1 cellular context compared by ENCODE assay signal in genomic region chr5:131209506-131210191, GRCh38.
TF ChIP-seq lines count a peak whose summit lies in the region.

No MANE protein-coding gene starts in this region.

TF ChIP-seq in GM12878, 131 proteins besides CTCF, POLR2A, EP300 and RAD21 (continues in another document):
- TF ChIP-seq CBFB (IDR thresholded peaks at IDR 0.05; ENCODE audit: low read depth) (peak; percentile 91), RCOR1 (conservative IDR thresholded peaks at IDR 0.05; ENCODE audit: low read depth, low read length) (no peak; the same call in 1 of the 2 replicates), BCL11A (IDR thresholded peaks at IDR 0.05; ENCODE audit: low read depth, low read length) (peak; percentile 90; the same call in 1 of the 2 replicates), SMAD1 (IDR thresholded peaks at IDR 0.05; ENCODE audit: low read depth, partially characterized antibody) (no peak), RELA (IDR thresholded peaks at IDR 0.05; ENCODE audit: borderline replicate concordance, partially characterized antibody) (peak; percentile 46), SPI1 (IDR thresholded peaks at IDR 0.05; ENCODE audit: borderline replicate concordance, insufficient read depth, low read depth, low read length) (peak; percentile 96), NFIC (IDR thresholded peaks at IDR 0.05; ENCODE audit: low read depth, low read length) (peak; percentile 87), BMI1 (IDR thresholded peaks at IDR 0.05; ENCODE audit: borderline replicate concordance) (peak; percentile 87), JUNB (IDR thresholded peaks at IDR 0.05) (peak; percentile 68), MYB (IDR thresholded peaks at IDR 0.05; ENCODE audit: borderline replicate concordance, low read depth, low read length) (peak; percentile 79), MEF2B (IDR thresholded peaks at IDR 0.05; ENCODE audit: partially characterized antibody, poor library complexity, severe bottlenecking) (peak; percentile 92), EZH2 (IDR thresholded peaks at IDR 0.05; ENCODE audit: borderline replicate concordance, control insufficient read depth, low read depth, low read length) (no peak), DPF2 (IDR thresholded peaks at IDR 0.05) (peak; percentile 98), FOS (IDR thresholded peaks at IDR 0.05; ENCODE audit: borderline replicate concordance, extremely low read depth, insufficient read length) (no peak), SKIL (IDR thresholded peaks at IDR 0.05; ENCODE audit: low read depth, poor library complexity, severe bottlenecking) (peak; percentile 87), ETV6 (conservative IDR thresholded peaks at IDR 0.05 in 1 of 2, IDR thresholded peaks at IDR 0.05 in 1 of 2; ENCODE audit: borderline replicate concordance in 1 of 2, low read depth in 1 of 2) (peak in 1 of 2 experiments; percentile 73; a peak in 2 of 4 replicates), EED (IDR thresholded peaks at IDR 0.05; ENCODE audit: low read depth) (peak; percentile 89), TCF3 (IDR thresholded peaks at IDR 0.05; ENCODE audit: borderline replicate concordance, insufficient read depth, low read depth, low read length) (0 out of 2 replicates have a peak, but pooled peaks have one; percentile 14), BHLHE40 (IDR thresholded peaks at IDR 0.05; ENCODE audit: borderline replicate concordance in 1 of 2, low read depth in 2 of 2, low read length in 1 of 2) (peak; percentile 96), PML (IDR thresholded peaks at IDR 0.05; ENCODE audit: low read length) (peak; percentile 65; the same call in 1 of the 2 replicates), HDAC6 (IDR thresholded peaks at IDR 0.05; ENCODE audit: unreplicated experiment) (no peak), WRNIP1 (IDR thresholded peaks at IDR 0.05; ENCODE audit: borderline replicate concordance, low read depth, low read length) (no peak; the same call in 1 of the 2 replicates), MTA2 (IDR thresholded peaks at IDR 0.05; ENCODE audit: low read depth) (peak; percentile 99), CHD4 (IDR thresholded peaks at IDR 0.05) (no peak), ATF2 (IDR thresholded peaks at IDR 0.05; ENCODE audit: low read length) (0 out of 2 replicates have a peak, but pooled peaks have one; percentile 57), ATF7 (IDR thresholded peaks at IDR 0.05; ENCODE audit: low read depth) (peak; percentile 87), TBL1XR1 (IDR thresholded peaks at IDR 0.05; ENCODE audit: low read depth, low read length) (peak; percentile 61; the same call in 1 of the 2 replicates), TAF1 (IDR thresholded peaks at IDR 0.05; ENCODE audit: borderline replicate concordance, low read depth, low read length) (peak; percentile 24; the same call in 1 of the 2 replicates), CREB1 (IDR thresholded peaks at IDR 0.05; ENCODE audit: low read depth) (0 out of 2 replicates have a peak, but pooled peaks have one; percentile 11), ZZZ3 (IDR thresholded peaks at IDR 0.05; ENCODE audit: control insufficient read depth, insufficient read length, low read depth) (no peak), TCF12 (IDR thresholded peaks at IDR 0.05; ENCODE audit: low read depth, low read length) (peak; percentile 84), LARP7 (IDR thresholded peaks at IDR 0.05) (peak; percentile 69; the same call in 1 of the 2 replicates), MEF2A (IDR thresholded peaks at IDR 0.05; ENCODE audit: insufficient read depth, low read depth, low read length) (peak; percentile 54; the same call in 1 of the 2 replicates), BCL3 (IDR thresholded peaks at IDR 0.05; ENCODE audit: borderline replicate concordance, insufficient read depth, low read depth, low read length, poor library complexity, severe bottlenecking) (peak; percentile 83), SUZ12 (IDR thresholded peaks at IDR 0.05; ENCODE audit: unreplicated experiment) (no peak), RAD51 (IDR thresholded peaks at IDR 0.05) (peak; percentile 45; the same call in 1 of the 2 replicates), SP1 (IDR thresholded peaks at IDR 0.05; ENCODE audit: low read depth, low read length) (no peak), MYC (IDR thresholded peaks at IDR 0.05; ENCODE audit: insufficient read depth, insufficient read length, insufficient replicate concordance, low read length, severe bottlenecking) (no peak), IKZF2 (IDR thresholded peaks at IDR 0.05) (peak; percentile 97), SREBF1 (IDR thresholded peaks at IDR 0.05; ENCODE audit: low read length) (no peak), YY1 (IDR thresholded peaks at IDR 0.05; ENCODE audit: low read depth, low read length) (no peak), TCF7 (IDR thresholded peaks at IDR 0.05; ENCODE audit: borderline replicate concordance) (peak; percentile 76; the same call in 1 of the 2 replicates), MXI1 (IDR thresholded peaks at IDR 0.05; ENCODE audit: low read depth, low read length) (peak; percentile 70; the same call in 1 of the 2 replicates)
- TF ChIP-seq, protein P1, sequence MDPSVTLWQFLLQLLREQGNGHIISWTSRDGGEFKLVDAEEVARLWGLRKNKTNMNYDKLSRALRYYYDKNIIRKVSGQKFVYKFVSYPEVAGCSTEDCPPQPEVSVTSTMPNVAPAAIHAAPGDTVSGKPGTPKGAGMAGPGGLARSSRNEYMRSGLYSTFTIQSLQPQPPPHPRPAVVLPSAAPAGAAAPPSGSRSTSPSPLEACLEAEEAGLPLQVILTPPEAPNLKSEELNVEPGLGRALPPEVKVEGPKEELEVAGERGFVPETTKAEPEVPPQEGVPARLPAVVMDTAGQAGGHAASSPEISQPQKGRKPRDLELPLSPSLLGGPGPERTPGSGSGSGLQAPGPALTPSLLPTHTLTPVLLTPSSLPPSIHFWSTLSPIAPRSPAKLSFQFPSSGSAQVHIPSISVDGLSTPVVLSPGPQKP (IDR thresholded peaks at IDR 0.05; ENCODE audit: low read depth, low read length), result 0 out of 2 replicates have a peak, but pooled peaks have one; percentile 44
- TF ChIP-seq, protein P2, sequence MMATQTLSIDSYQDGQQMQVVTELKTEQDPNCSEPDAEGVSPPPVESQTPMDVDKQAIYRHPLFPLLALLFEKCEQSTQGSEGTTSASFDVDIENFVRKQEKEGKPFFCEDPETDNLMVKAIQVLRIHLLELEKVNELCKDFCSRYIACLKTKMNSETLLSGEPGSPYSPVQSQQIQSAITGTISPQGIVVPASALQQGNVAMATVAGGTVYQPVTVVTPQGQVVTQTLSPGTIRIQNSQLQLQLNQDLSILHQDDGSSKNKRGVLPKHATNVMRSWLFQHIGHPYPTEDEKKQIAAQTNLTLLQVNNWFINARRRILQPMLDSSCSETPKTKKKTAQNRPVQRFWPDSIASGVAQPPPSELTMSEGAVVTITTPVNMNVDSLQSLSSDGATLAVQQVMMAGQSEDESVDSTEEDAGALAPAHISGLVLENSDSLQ (IDR thresholded peaks at IDR 0.05), result peak; percentile 89
- TF ChIP-seq, protein P3, sequence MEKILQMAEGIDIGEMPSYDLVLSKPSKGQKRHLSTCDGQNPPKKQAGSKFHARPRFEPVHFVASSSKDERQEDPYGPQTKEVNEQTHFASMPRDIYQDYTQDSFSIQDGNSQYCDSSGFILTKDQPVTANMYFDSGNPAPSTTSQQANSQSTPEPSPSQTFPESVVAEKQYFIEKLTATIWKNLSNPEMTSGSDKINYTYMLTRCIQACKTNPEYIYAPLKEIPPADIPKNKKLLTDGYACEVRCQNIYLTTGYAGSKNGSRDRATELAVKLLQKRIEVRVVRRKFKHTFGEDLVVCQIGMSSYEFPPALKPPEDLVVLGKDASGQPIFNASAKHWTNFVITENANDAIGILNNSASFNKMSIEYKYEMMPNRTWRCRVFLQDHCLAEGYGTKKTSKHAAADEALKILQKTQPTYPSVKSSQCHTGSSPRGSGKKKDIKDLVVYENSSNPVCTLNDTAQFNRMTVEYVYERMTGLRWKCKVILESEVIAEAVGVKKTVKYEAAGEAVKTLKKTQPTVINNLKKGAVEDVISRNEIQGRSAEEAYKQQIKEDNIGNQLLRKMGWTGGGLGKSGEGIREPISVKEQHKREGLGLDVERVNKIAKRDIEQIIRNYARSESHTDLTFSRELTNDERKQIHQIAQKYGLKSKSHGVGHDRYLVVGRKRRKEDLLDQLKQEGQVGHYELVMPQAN (conservative IDR thresholded peaks at IDR 0.05), result peak; percentile 30; the same call in 1 of the 2 replicates
- TF ChIP-seq, protein P4, sequence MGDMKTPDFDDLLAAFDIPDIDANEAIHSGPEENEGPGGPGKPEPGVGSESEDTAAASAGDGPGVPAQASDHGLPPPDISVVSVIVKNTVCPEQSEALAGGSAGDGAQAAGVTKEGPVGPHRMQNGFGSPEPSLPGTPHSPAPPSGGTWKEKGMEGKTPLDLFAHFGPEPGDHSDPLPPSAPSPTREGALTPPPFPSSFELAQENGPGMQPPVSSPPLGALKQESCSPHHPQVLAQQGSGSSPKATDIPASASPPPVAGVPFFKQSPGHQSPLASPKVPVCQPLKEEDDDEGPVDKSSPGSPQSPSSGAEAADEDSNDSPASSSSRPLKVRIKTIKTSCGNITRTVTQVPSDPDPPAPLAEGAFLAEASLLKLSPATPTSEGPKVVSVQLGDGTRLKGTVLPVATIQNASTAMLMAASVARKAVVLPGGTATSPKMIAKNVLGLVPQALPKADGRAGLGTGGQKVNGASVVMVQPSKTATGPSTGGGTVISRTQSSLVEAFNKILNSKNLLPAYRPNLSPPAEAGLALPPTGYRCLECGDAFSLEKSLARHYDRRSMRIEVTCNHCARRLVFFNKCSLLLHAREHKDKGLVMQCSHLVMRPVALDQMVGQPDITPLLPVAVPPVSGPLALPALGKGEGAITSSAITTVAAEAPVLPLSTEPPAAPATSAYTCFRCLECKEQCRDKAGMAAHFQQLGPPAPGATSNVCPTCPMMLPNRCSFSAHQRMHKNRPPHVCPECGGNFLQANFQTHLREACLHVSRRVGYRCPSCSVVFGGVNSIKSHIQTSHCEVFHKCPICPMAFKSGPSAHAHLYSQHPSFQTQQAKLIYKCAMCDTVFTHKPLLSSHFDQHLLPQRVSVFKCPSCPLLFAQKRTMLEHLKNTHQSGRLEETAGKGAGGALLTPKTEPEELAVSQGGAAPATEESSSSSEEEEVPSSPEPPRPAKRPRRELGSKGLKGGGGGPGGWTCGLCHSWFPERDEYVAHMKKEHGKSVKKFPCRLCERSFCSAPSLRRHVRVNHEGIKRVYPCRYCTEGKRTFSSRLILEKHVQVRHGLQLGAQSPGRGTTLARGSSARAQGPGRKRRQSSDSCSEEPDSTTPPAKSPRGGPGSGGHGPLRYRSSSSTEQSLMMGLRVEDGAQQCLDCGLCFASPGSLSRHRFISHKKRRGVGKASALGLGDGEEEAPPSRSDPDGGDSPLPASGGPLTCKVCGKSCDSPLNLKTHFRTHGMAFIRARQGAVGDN (IDR thresholded peaks at IDR 0.05), result 0 out of 2 replicates have a peak, but pooled peaks have one; percentile 19
- TF ChIP-seq, protein P5, sequence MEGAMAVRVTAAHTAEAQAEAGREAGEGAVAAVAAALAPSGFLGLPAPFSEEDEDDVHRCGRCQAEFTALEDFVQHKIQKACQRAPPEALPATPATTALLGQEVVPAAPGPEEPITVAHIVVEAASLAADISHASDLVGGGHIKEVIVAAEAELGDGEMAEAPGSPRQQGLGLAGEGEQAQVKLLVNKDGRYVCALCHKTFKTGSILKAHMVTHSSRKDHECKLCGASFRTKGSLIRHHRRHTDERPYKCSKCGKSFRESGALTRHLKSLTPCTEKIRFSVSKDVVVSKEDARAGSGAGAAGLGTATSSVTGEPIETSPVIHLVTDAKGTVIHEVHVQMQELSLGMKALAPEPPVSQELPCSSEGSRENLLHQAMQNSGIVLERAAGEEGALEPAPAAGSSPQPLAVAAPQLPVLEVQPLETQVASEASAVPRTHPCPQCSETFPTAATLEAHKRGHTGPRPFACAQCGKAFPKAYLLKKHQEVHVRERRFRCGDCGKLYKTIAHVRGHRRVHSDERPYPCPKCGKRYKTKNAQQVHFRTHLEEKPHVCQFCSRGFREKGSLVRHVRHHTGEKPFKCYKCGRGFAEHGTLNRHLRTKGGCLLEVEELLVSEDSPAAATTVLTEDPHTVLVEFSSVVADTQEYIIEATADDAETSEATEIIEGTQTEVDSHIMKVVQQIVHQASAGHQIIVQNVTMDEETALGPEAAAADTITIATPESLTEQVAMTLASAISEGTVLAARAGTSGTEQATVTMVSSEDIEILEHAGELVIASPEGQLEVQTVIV (IDR thresholded peaks at IDR 0.05; ENCODE audit: borderline replicate concordance, partially characterized antibody), result peak; percentile 85
